1 cellular context compared by ENCODE assay signal in genomic region chr5:14436801-14437542, GRCh38.
TF ChIP-seq lines count a peak whose summit lies in the region.

No MANE protein-coding gene starts in this region.

TF ChIP-seq in GM12878, 131 proteins besides CTCF, POLR2A, EP300 and RAD21 (continued from another document):
- TF ChIP-seq ZBTB40 (IDR thresholded peaks at IDR 0.05; ENCODE audit: borderline replicate concordance) (no peak), CHD2 (IDR thresholded peaks at IDR 0.05; ENCODE audit: borderline replicate concordance, low read depth, low read length) (no peak), PRDM15 (CRISPR knock-in tag; IDR thresholded peaks at IDR 0.05) (no peak), FOXM1 (IDR thresholded peaks at IDR 0.05; ENCODE audit: low read depth, low read length) (peak; percentile 30; the same call in 1 of the 2 replicates)
- TF ChIP-seq, protein P1, sequence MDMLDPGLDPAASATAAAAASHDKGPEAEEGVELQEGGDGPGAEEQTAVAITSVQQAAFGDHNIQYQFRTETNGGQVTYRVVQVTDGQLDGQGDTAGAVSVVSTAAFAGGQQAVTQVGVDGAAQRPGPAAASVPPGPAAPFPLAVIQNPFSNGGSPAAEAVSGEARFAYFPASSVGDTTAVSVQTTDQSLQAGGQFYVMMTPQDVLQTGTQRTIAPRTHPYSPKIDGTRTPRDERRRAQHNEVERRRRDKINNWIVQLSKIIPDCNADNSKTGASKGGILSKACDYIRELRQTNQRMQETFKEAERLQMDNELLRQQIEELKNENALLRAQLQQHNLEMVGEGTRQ (IDR thresholded peaks at IDR 0.05; ENCODE audit: borderline replicate concordance, low read depth, low read length): no peak
